Comparison of ENCODE assay signal across 1 cellular context in the genomic region with DNA sequence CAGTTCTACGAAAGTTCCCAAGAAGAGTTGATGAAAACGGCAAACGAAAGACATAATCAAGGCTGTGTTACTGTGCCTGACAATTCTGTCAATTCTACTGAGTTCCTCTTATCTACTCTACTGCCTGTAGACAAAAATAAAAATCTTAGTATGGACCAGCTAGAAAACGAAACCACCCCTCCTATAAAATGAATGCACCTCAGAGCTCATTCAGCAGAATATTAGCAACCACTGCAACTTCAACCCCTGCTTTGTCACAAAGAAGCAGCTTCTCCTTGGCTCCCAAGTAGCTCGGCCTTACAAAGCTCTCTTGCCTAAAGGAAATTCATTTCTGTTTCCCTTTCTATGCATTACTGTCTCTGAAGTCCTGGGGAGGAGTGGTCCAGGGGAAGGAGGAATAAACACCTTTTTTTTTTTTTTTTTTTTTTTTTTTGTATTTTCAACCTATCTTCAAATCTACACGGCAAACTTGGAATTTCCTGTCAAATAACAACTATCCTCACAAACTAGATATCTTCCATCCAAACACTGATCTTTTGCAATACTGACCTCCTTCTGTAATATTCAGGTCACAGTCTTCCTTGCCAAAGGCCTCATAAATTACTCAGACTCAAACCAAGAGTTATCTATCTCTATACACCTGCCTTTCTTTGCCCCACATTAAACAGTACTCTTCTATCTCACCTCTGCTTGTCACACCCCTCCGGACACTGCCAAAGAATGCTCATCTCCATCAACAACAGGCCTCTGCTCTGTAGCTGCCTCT.
TF ChIP-seq lines count a peak whose summit lies in the region.

No MANE protein-coding gene starts in this region.

TF ChIP-seq in GM23338, 12 proteins besides CTCF, POLR2A, EP300 and RAD21:
- TF ChIP-seq NANOG (IDR thresholded peaks at IDR 0.05; ENCODE audit: borderline replicate concordance): no peak
- no peak for TF ChIP-seq ZNF331 (CRISPR knock-in tag; IDR thresholded peaks at IDR 0.05; ENCODE audit: low read depth)
- TF ChIP-seq EZH2 (IDR thresholded peaks at IDR 0.05; ENCODE audit: low read depth, unreplicated experiment): no peak
- TF ChIP-seq, protein P1, sequence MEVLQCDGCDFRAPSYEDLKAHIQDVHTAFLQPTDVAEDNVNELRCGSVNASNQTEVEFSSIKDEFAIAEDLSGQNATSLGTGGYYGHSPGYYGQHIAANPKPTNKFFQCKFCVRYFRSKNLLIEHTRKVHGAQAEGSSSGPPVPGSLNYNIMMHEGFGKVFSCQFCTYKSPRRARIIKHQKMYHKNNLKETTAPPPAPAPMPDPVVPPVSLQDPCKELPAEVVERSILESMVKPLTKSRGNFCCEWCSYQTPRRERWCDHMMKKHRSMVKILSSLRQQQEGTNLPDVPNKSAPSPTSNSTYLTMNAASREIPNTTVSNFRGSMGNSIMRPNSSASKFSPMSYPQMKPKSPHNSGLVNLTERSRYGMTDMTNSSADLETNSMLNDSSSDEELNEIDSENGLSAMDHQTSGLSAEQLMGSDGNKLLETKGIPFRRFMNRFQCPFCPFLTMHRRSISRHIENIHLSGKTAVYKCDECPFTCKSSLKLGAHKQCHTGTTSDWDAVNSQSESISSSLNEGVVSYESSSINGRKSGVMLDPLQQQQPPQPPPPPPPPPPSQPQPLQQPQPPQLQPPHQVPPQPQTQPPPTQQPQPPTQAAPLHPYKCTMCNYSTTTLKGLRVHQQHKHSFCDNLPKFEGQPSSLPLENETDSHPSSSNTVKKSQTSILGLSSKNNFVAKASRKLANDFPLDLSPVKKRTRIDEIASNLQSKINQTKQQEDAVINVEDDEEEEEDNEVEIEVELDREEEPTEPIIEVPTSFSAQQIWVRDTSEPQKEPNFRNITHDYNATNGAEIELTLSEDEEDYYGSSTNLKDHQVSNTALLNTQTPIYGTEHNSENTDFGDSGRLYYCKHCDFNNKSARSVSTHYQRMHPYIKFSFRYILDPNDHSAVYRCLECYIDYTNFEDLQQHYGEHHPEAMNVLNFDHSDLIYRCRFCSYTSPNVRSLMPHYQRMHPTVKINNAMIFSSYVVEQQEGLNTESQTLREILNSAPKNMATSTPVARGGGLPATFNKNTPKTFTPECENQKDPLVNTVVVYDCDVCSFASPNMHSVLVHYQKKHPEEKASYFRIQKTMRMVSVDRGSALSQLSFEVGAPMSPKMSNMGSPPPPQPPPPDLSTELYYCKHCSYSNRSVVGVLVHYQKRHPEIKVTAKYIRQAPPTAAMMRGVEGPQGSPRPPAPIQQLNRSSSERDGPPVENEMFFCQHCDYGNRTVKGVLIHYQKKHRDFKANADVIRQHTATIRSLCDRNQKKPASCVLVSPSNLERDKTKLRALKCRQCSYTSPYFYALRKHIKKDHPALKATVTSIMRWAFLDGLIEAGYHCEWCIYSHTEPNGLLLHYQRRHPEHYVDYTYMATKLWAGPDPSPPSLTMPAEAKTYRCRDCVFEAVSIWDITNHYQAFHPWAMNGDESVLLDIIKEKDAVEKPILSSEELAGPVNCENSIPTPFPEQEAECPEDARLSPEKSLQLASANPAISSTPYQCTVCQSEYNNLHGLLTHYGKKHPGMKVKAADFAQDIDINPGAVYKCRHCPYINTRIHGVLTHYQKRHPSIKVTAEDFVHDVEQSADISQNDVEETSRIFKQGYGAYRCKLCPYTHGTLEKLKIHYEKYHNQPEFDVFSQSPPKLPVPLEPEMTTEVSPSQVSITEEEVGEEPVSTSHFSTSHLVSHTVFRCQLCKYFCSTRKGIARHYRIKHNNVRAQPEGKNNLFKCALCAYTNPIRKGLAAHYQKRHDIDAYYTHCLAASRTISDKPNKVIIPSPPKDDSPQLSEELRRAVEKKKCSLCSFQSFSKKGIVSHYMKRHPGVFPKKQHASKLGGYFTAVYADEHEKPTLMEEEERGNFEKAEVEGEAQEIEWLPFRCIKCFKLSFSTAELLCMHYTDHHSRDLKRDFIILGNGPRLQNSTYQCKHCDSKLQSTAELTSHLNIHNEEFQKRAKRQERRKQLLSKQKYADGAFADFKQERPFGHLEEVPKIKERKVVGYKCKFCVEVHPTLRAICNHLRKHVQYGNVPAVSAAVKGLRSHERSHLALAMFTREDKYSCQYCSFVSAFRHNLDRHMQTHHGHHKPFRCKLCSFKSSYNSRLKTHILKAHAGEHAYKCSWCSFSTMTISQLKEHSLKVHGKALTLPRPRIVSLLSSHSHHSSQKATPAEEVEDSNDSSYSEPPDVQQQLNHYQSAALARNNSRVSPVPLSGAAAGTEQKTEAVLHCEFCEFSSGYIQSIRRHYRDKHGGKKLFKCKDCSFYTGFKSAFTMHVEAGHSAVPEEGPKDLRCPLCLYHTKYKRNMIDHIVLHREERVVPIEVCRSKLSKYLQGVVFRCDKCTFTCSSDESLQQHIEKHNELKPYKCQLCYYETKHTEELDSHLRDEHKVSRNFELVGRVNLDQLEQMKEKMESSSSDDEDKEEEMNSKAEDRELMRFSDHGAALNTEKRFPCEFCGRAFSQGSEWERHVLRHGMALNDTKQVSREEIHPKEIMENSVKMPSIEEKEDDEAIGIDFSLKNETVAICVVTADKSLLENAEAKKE (CRISPR knock-in tag; IDR thresholded peaks at IDR 0.05): no peak
- no peak for TF ChIP-seq ZNF114 (CRISPR knock-in tag; IDR thresholded peaks at IDR 0.05)
- no peak for TF ChIP-seq POLR2AphosphoS5 (IDR thresholded peaks at IDR 0.05; ENCODE audit: low read depth)
- TF ChIP-seq STAT1 (IDR thresholded peaks at IDR 0.05; ENCODE audit: unreplicated experiment): no peak
- no peak for TF ChIP-seq JUNB (IDR thresholded peaks at IDR 0.05; ENCODE audit: unreplicated experiment)
- TF ChIP-seq, protein P2, sequence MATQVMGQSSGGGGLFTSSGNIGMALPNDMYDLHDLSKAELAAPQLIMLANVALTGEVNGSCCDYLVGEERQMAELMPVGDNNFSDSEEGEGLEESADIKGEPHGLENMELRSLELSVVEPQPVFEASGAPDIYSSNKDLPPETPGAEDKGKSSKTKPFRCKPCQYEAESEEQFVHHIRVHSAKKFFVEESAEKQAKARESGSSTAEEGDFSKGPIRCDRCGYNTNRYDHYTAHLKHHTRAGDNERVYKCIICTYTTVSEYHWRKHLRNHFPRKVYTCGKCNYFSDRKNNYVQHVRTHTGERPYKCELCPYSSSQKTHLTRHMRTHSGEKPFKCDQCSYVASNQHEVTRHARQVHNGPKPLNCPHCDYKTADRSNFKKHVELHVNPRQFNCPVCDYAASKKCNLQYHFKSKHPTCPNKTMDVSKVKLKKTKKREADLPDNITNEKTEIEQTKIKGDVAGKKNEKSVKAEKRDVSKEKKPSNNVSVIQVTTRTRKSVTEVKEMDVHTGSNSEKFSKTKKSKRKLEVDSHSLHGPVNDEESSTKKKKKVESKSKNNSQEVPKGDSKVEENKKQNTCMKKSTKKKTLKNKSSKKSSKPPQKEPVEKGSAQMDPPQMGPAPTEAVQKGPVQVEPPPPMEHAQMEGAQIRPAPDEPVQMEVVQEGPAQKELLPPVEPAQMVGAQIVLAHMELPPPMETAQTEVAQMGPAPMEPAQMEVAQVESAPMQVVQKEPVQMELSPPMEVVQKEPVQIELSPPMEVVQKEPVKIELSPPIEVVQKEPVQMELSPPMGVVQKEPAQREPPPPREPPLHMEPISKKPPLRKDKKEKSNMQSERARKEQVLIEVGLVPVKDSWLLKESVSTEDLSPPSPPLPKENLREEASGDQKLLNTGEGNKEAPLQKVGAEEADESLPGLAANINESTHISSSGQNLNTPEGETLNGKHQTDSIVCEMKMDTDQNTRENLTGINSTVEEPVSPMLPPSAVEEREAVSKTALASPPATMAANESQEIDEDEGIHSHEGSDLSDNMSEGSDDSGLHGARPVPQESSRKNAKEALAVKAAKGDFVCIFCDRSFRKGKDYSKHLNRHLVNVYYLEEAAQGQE (IDR thresholded peaks at IDR 0.05; ENCODE audit: unreplicated experiment): no peak
- TF ChIP-seq EZH2phosphoT487 (IDR thresholded peaks at IDR 0.05; ENCODE audit: unreplicated experiment): no peak
- TF ChIP-seq, protein P3, sequence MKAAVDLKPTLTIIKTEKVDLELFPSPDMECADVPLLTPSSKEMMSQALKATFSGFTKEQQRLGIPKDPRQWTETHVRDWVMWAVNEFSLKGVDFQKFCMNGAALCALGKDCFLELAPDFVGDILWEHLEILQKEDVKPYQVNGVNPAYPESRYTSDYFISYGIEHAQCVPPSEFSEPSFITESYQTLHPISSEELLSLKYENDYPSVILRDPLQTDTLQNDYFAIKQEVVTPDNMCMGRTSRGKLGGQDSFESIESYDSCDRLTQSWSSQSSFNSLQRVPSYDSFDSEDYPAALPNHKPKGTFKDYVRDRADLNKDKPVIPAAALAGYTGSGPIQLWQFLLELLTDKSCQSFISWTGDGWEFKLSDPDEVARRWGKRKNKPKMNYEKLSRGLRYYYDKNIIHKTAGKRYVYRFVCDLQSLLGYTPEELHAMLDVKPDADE (IDR thresholded peaks at IDR 0.05): no peak
- TF ChIP-seq CREB1 (CRISPR knock-in tag; IDR thresholded peaks at IDR 0.05; ENCODE audit: low read depth): no peak
